21 cellular contexts compared by ENCODE assay signal in the genomic region with DNA sequence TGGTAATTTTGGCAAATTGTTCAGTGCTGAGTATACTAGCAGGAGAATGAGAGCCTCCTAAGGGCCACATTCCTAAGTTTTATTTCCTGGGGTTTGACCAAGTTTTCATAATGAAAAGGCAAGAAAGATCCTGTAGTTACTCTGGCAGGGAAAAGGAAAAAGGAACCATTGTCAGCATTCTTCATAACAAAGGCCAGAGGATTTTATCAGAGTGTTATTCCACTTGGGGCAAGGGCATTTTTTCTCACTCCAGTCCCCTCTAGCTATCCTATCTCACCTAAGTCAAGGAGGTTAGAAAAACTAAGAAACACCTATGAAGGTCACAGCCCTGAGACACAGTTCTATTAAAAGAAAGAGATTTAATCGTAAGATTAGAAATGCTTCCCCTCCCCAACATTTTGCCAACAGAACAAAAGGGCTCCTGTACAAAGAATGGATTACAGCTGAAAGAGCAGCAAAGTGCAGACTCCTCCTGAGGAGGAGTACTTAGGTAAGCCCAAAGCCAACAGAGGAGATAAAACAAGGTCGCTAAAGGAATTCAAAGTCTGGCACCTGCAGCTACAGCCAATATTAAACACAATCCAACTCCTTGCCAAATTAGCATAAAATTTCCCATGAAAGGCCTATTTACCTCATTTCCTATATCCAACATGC.
DNase-seq lines count a peak whose midpoint lies in the region; ATAC-seq and TF ChIP-seq lines count a peak whose summit lies in the region.
"Had no signal": no experiment of that assay in that cellular context is flagged by ENCODE, and none has a peak within 500 bp of the region (broad histone marks: within the 10 kb centered on the region; RNA-seq: fewer than 3 reads in every experiment).

No MANE protein-coding gene starts in this region.

- TF ChIP-seq CTCF in heart right ventricle (IDR thresholded peaks at IDR 0.05) = no peak
- TF ChIP-seq CTCF in GM13976 (IDR thresholded peaks at IDR 0.05; ENCODE audit: borderline replicate concordance, control extremely low read depth, extremely low read depth, insufficient read depth, missing control alignments) = no peak

- H3K36me3 ChIP-seq in heart right ventricle (no peaks in the 10 kb centered on the region), NT2/D1 (ENCODE audit: insufficient read depth, insufficient read length, low read length) (no peaks in the 10 kb centered on the region), iPS-18a (ENCODE audit: control insufficient read depth, low read depth, low read length) (no peaks in the 10 kb centered on the region)
- H3K36me3 ChIP-seq: HAP-1, SJSA1 had no signal

- ATAC-seq in heart right ventricle (peak in 1 of 8 donors; percentile 54), Right ventricle myocardium superior (ENCODE audit: poor library complexity) (no peak)
- ATAC-seq: A549 had no signal

- H3K9me3 ChIP-seq in heart right ventricle (no peaks in the 10 kb centered on the region), NT2/D1 (ENCODE audit: insufficient read depth, low read length) (no peaks in the 10 kb centered on the region), iPS-18a (ENCODE audit: control insufficient read depth, low read depth, low read length) (no peaks in the 10 kb centered on the region)
- H3K9me3 ChIP-seq: A549, HAP-1, SJSA1 had no signal

- H3K27ac ChIP-seq in heart right ventricle (peak overlapping the region in 8 of 10 donors; percentile 6 to 58 (median 28)), iPS-18a (ENCODE audit: low read length) (no peak overlapping the region)
- H3K27ac ChIP-seq: A549, PC-9, SJSA1 had no signal

- peaks cover 0 to 15% (median 8%) of the 10 kb centered on the region in 9 donors for H3K4me1 ChIP-seq in heart right ventricle
- H3K4me1 ChIP-seq in NT2/D1 (ENCODE audit: insufficient read depth, insufficient read length) = no peaks in the 10 kb centered on the region
- peaks cover 13% of the 10 kb centered on the region for H3K4me1 ChIP-seq in iPS-18a (ENCODE audit: control insufficient read depth, low read depth, low read length)
- H3K4me1 ChIP-seq: A549, HAP-1, SJSA1 had no signal

- no peaks in the 10 kb centered on the region for H3K27me3 ChIP-seq in heart right ventricle
- H3K27me3 ChIP-seq in NT2/D1 (ENCODE audit: insufficient read depth, insufficient read length) = no peaks in the 10 kb centered on the region
- no peaks in the 10 kb centered on the region for H3K27me3 ChIP-seq in iPS-18a (ENCODE audit: control insufficient read depth, insufficient read depth, low read length)
- H3K27me3 ChIP-seq: SJSA1 had no signal

- intact Hi-C loops in heart right ventricle (cut with DNase I) = no loop called here
- intact Hi-C loops in Right ventricle myocardium superior (cut with DNase I) = no loop called here

- 48 to 51% methylated on average over 2 of the region's 2 CpGs for WGBS in heart right ventricle, 2 donors

- DNase-seq in heart right ventricle (no peak), Right ventricle myocardium superior (no peak), NT2/D1 (ENCODE audit: low read depth, low spot score) (peak; percentile 3), HK-2 (ENCODE audit: unreplicated experiment) (no peak), D341Med (ENCODE audit: low spot score) (no peak), GM13976 (ENCODE audit: low spot score) (no peak), OCI-M2 (lab: John Stamatoyannopoulos, UW; ENCODE audit: unreplicated experiment) (no peak)
- DNase-seq: C1 segment of cervical spinal cord, DMS 273 treated with DMSO at 0.1 percent for 48 hours, GDM1, MV-4-11, NCI-H1417, NCI-H187 treated with DMSO at 0.1 percent for 48 hours, NCI-H2171 treated with DMSO at 0.1 percent for 48 hours, NCI-H446 treated with DMSO at 0.1 percent for 48 hours, NCI-H774, PC-9 had no signal

- H3K9ac ChIP-seq in NT2/D1 (ENCODE audit: insufficient read length, low read depth) (no peak overlapping the region), iPS-18a (ENCODE audit: low read length) (no peak overlapping the region)

- in situ Hi-C loops in GM13976 (cut with MboI; ENCODE audit: low sequenced_read_pairs, unreplicated experiment) = no loop called here

- H3K4me3 ChIP-seq in heart right ventricle = no peak overlapping the region
- H3K4me3 ChIP-seq in NT2/D1 (ENCODE audit: insufficient read length, low read depth) = no peak overlapping the region
- H3K4me3 ChIP-seq in iPS-18a (ENCODE audit: low read length) = peak overlapping the region; percentile 1
- H3K4me3 ChIP-seq: A549, HAP-1, PC-9, SJSA1 had no signal
